In genomic region chr20:2873010-2873746, GRCh38 we compare ENCODE assay signal across 8 cellular contexts. TPM values are rescaled to one million over a fixed set of nuclear protein-coding genes. Genes with fewer than 3 reads are reported as not detected.
DNase-seq lines count a peak whose midpoint lies in the region; ATAC-seq and TF ChIP-seq lines count a peak whose summit lies in the region.

PTPRA (plus strand) TSS chr20:2873481; CDS start chr20:2964278, 90,797 bp downstream.

- TF ChIP-seq CTCF in brain (conservative IDR thresholded peaks at IDR 0.05), result no peak

- peak within 1 kb of the TSS; percentile 86 for H3K4me3 ChIP-seq in iPS-11a (ENCODE audit: low read depth, low read length)
- H3K4me3 ChIP-seq in skeletal muscle cell (ENCODE audit: low read depth, low read length), result peak within 1 kb of the TSS; percentile 77

- H3K9me3 Mint-ChIP-seq in brain, result peaks cover 0 to 2% (median 0%) of the 10 kb centered on the region in 5 experiments

- DNase-seq in 8988T (peak; percentile 88), NCI-H2107 treated with DMSO at 0.1 percent for 48 hours (lab: John Stamatoyannopoulos, UW; ENCODE audit: unreplicated experiment) (peak; percentile 24), UCSD-AML1 (lab: John Stamatoyannopoulos, UW; ENCODE audit: unreplicated experiment) (peak; percentile 94), skeletal muscle cell (ENCODE audit: low read depth) (peak; percentile 62)

- peak; percentile 98 for TF ChIP-seq POLR2A in GM18526 (IDR thresholded peaks at IDR 0.05; ENCODE audit: extremely low read depth, insufficient read length)

- H3K4me1 Mint-ChIP-seq in brain, result peaks cover 56% of the 10 kb centered on the region

- peaks cover 11% of the 10 kb centered on the region for H3K36me3 Mint-ChIP-seq in brain

- ATAC-seq in HG03066 (IDR thresholded peaks at IDR 0.05; ENCODE audit: low read depth, unreplicated experiment), result peak; percentile 91

- H3K27me3 Mint-ChIP-seq in brain, result peaks cover 8% of the 10 kb centered on the region

- peak within 1 kb of the TSS; percentile 90 to 97 (median 94) for H3K4me3 Mint-ChIP-seq in brain

- peak within 1 kb of the TSS; percentile 86 to 97 (median 92) for H3K27ac Mint-ChIP-seq in brain

RNA-seq across cellular contexts. Expression of gene PTPRA, which starts in this region (rescaled TPM):
- polyA plus RNA-seq in brain (ENCODE audit: insufficient read depth, low read depth, low replicate concordance), result 101 TPM

Comparison
In these comparisons a context has a peak if more than half of its experiments do, and no peak if none do; other contexts are left out.
1. Peak in every context shown above with its lines: DNase-seq, ATAC-seq and H3K4me3 ChIP-seq.
2. DNase-seq: peak in every context shown above with its lines; median percentile 94 in UCSD-AML1; 88 in 8988T; 62 in skeletal muscle cell; 24 in NCI-H2107 treated with DMSO at 0.1 percent for 48 hours.